8 cellular contexts compared by ENCODE assay signal in the genomic region with DNA sequence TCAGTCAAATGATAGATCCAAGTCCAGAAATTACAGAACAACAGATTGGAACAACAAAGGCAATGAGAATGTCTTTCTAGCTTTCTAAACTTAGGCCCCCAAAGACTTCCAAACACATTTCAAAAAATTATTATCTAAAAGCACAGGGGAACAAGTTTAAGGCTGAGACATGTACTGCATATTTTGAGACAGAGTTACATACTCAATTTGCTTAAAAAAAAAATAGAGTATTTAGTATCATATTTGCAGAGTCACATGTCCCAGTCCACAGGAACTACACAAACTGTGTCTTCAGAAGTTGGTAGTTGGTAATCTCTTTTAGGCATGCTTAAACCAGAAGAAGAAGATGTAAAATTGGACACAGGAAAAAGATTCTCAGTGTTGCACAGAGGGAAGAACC.
DNase-seq lines count a peak whose midpoint lies in the region; ATAC-seq and TF ChIP-seq lines count a peak whose summit lies in the region.

No MANE protein-coding gene starts in this region.

- intact Hi-C loops in activated T-helper 2 cell treated with anti-CD3 and anti-CD28 coated beads, Interferon-gamma antibody, Interleukin-2, Interleukin-4, amounts not matched to agents 10 μg/mL and 5 μg/mL and 100 μg/mL, durations not matched to agents 14 hours and 24 hours and 36 hours (cut with micrococcal nuclease) = no loop called here
- intact Hi-C loops in lower lobe of right lung (cut with DNase I) = no loop called here

- H3K4me1 Mint-ChIP-seq in activated T-cell treated with anti-CD3 and anti-CD28 coated beads, Interleukin-2, amount 50 U/mL, for 72 hours (ENCODE audit: low read depth) = peaks cover 98% of the 10 kb centered on the region
- peaks cover 56% of the 10 kb centered on the region for H3K4me1 Mint-ChIP-seq in activated T-helper 2 cell treated with anti-CD3 and anti-CD28 coated beads, Interferon-gamma antibody, Interleukin-2, Interleukin-4, amounts not matched to agents 10 μg/mL and 5 μg/mL and 100 μg/mL, durations not matched to agents 14 hours and 24 hours and 36 hours (ENCODE audit: low read depth)

- ATAC-seq in activated T-cell treated with anti-CD3 and anti-CD28 coated beads, Interleukin-2, amount 50 U/mL, for 72 hours (replicated peaks in 1 of 2) = no peak
- ATAC-seq in lower lobe of right lung (no peak), HG03139 (IDR thresholded peaks at IDR 0.05; ENCODE audit: unreplicated experiment) (no peak)

- no peak overlapping the region for H3K4me3 ChIP-seq in lower lobe of right lung
- H3K4me3 ChIP-seq in tibial nerve = no peak overlapping the region
- no peak overlapping the region for H3K4me3 ChIP-seq in HAP-1

- H3K9me3 ChIP-seq in lower lobe of right lung = no peaks in the 10 kb centered on the region
- no peaks in the 10 kb centered on the region for H3K9me3 ChIP-seq in tibial nerve
- H3K9me3 ChIP-seq in HAP-1 = no peaks in the 10 kb centered on the region

- no peaks in the 10 kb centered on the region for H3K36me3 ChIP-seq in lower lobe of right lung
- no peaks in the 10 kb centered on the region for H3K36me3 ChIP-seq in tibial nerve
- no peaks in the 10 kb centered on the region for H3K36me3 ChIP-seq in HAP-1 (replicated peaks)

- H3K9me3 Mint-ChIP-seq in activated T-cell treated with anti-CD3 and anti-CD28 coated beads, Interleukin-2, amount 50 U/mL, for 72 hours = no peaks in the 10 kb centered on the region
- H3K9me3 Mint-ChIP-seq in activated T-helper 2 cell treated with anti-CD3 and anti-CD28 coated beads, Interferon-gamma antibody, Interleukin-2, Interleukin-4, amounts not matched to agents 10 μg/mL and 5 μg/mL and 100 μg/mL, durations not matched to agents 14 hours and 24 hours and 36 hours = no peaks in the 10 kb centered on the region

- no peak for TF ChIP-seq POLR2A in tibial nerve (IDR thresholded peaks at IDR 0.05)

- H3K27me3 ChIP-seq in lower lobe of right lung (ENCODE audit: low read depth) (no peaks in the 10 kb centered on the region), tibial nerve (no peaks in the 10 kb centered on the region), HAP-1 (ENCODE audit: low read depth) (no peaks in the 10 kb centered on the region)

- no peak for TF ChIP-seq EP300 in tibial nerve (IDR thresholded peaks at IDR 0.05)

- in situ Hi-C loops in HAP-1 (cut with MboI; ENCODE audit: low sequenced_read_pairs) = no loop called here

- no peak for DNase-seq in activated T-cell treated with anti-CD3 and anti-CD28 coated beads, Interleukin-2, amount 50 U/mL, for 72 hours
- DNase-seq in activated T-cell treated with anti-CD3 and anti-CD28 coated beads for 4 hours (no peak), lower lobe of right lung (no peak), tibial nerve (ENCODE audit: low spot score in 2 of 2) (no peak), HAP-1 (ENCODE audit: low spot score in 2 of 2) (no peak), NCI-H2227 treated with DMSO at 0.1 percent for 48 hours (lab: John Stamatoyannopoulos, UW) (no peak)
- DNase-seq in activated T-helper 2 cell treated with anti-CD3 and anti-CD28 coated beads, Interferon-gamma antibody, Interleukin-2, Interleukin-4, amounts not matched to agents 10 μg/mL and 5 μg/mL and 100 μg/mL, durations not matched to agents 14 hours and 24 hours and 36 hours (ENCODE audit: low spot score) = no peak

- H3K27ac ChIP-seq in lower lobe of right lung = peak overlapping the region; percentile 76
- peak overlapping the region in 3 of 4 donors; percentile 71 to 92 (median 80) for H3K27ac ChIP-seq in tibial nerve

- H3K4me1 ChIP-seq in lower lobe of right lung = peaks cover 77% of the 10 kb centered on the region
- H3K4me1 ChIP-seq in tibial nerve = peaks cover 2 to 70% (median 46%) of the 10 kb centered on the region in 4 donors
- H3K4me1 ChIP-seq in HAP-1 = 0 out of 2 replicates have a peak, but pooled peaks cover 5% of the 10 kb centered on the region

- H3K4me3 Mint-ChIP-seq in activated T-cell treated with anti-CD3 and anti-CD28 coated beads, Interleukin-2, amount 50 U/mL, for 72 hours = peak overlapping the region; percentile 78 to 86
- peak overlapping the region; percentile 53 for H3K4me3 Mint-ChIP-seq in activated T-helper 2 cell treated with anti-CD3 and anti-CD28 coated beads, Interferon-gamma antibody, Interleukin-2, Interleukin-4, amounts not matched to agents 10 μg/mL and 5 μg/mL and 100 μg/mL, durations not matched to agents 14 hours and 24 hours and 36 hours (ENCODE audit: low read depth)

- no peaks in the 10 kb centered on the region for H3K36me3 Mint-ChIP-seq in activated T-cell treated with anti-CD3 and anti-CD28 coated beads, Interleukin-2, amount 50 U/mL, for 72 hours (ENCODE audit: insufficient read depth in 2 of 2)
- peaks cover 3% of the 10 kb centered on the region for H3K36me3 Mint-ChIP-seq in activated T-helper 2 cell treated with anti-CD3 and anti-CD28 coated beads, Interferon-gamma antibody, Interleukin-2, Interleukin-4, amounts not matched to agents 10 μg/mL and 5 μg/mL and 100 μg/mL, durations not matched to agents 14 hours and 24 hours and 36 hours (ENCODE audit: low read depth)

- peak overlapping the region; percentile 98 for H3K27ac Mint-ChIP-seq in activated T-cell treated with anti-CD3 and anti-CD28 coated beads, Interleukin-2, amount 50 U/mL, for 72 hours
- H3K27ac Mint-ChIP-seq in activated T-helper 2 cell treated with anti-CD3 and anti-CD28 coated beads, Interferon-gamma antibody, Interleukin-2, Interleukin-4, amounts not matched to agents 10 μg/mL and 5 μg/mL and 100 μg/mL, durations not matched to agents 14 hours and 24 hours and 36 hours = peak overlapping the region; percentile 92

- no peaks in the 10 kb centered on the region for H3K27me3 Mint-ChIP-seq in activated T-cell treated with anti-CD3 and anti-CD28 coated beads, Interleukin-2, amount 50 U/mL, for 72 hours (ENCODE audit: low read depth)
- no peaks in the 10 kb centered on the region for H3K27me3 Mint-ChIP-seq in activated T-helper 2 cell treated with anti-CD3 and anti-CD28 coated beads, Interferon-gamma antibody, Interleukin-2, Interleukin-4, amounts not matched to agents 10 μg/mL and 5 μg/mL and 100 μg/mL, durations not matched to agents 14 hours and 24 hours and 36 hours (ENCODE audit: low read depth)

- TF ChIP-seq CTCF in lower lobe of right lung (IDR thresholded peaks at IDR 0.05) = no peak
- no peak for TF ChIP-seq CTCF in tibial nerve (IDR thresholded peaks at IDR 0.05)
